ENCODE assay signal across 1 cellular context in genomic region chr1:210185063-210185462, GRCh38.
TF ChIP-seq lines count a peak whose summit lies in the region.

No MANE protein-coding gene starts in this region.

TF ChIP-seq in SK-N-SH, 30 proteins besides CTCF, POLR2A, EP300 and RAD21 (continued from another document):
- TF ChIP-seq PBX3 (IDR thresholded peaks at IDR 0.05) (no peak), ELF1 (IDR thresholded peaks at IDR 0.05) (no peak)
TF ChIP-seq in SK-N-SH: peak in this region for 0.
